In genomic region chr1:184194251-184194650, GRCh38 we compare ENCODE assay signal across 1 cellular context.
TF ChIP-seq lines count a peak whose summit lies in the region.

No MANE protein-coding gene starts in this region.

TF ChIP-seq in GM23338, 12 proteins besides CTCF, POLR2A, EP300 and RAD21:
- TF ChIP-seq ZNF462 (CRISPR knock-in tag; IDR thresholded peaks at IDR 0.05): no peak
- TF ChIP-seq POLR2AphosphoS5 (IDR thresholded peaks at IDR 0.05; ENCODE audit: low read depth): no peak
- TF ChIP-seq ZNF331 (CRISPR knock-in tag; IDR thresholded peaks at IDR 0.05; ENCODE audit: low read depth): no peak
- TF ChIP-seq, protein P1, sequence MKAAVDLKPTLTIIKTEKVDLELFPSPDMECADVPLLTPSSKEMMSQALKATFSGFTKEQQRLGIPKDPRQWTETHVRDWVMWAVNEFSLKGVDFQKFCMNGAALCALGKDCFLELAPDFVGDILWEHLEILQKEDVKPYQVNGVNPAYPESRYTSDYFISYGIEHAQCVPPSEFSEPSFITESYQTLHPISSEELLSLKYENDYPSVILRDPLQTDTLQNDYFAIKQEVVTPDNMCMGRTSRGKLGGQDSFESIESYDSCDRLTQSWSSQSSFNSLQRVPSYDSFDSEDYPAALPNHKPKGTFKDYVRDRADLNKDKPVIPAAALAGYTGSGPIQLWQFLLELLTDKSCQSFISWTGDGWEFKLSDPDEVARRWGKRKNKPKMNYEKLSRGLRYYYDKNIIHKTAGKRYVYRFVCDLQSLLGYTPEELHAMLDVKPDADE (IDR thresholded peaks at IDR 0.05): no peak
- TF ChIP-seq CREB1 (CRISPR knock-in tag; IDR thresholded peaks at IDR 0.05; ENCODE audit: low read depth): no peak
- no peak for TF ChIP-seq REST (IDR thresholded peaks at IDR 0.05; ENCODE audit: unreplicated experiment)
- TF ChIP-seq EZH2 (IDR thresholded peaks at IDR 0.05; ENCODE audit: low read depth, unreplicated experiment): no peak
- no peak for TF ChIP-seq EZH2phosphoT487 (IDR thresholded peaks at IDR 0.05; ENCODE audit: unreplicated experiment)
- no peak for TF ChIP-seq NANOG (IDR thresholded peaks at IDR 0.05; ENCODE audit: borderline replicate concordance)
- no peak for TF ChIP-seq ZNF114 (CRISPR knock-in tag; IDR thresholded peaks at IDR 0.05)
- TF ChIP-seq STAT1 (IDR thresholded peaks at IDR 0.05; ENCODE audit: unreplicated experiment): no peak
- TF ChIP-seq JUNB (IDR thresholded peaks at IDR 0.05; ENCODE audit: unreplicated experiment): no peak
TF ChIP-seq in GM23338: peak in this region for 0.
